ENCODE assay signal across 24 cellular contexts in the genomic region with DNA sequence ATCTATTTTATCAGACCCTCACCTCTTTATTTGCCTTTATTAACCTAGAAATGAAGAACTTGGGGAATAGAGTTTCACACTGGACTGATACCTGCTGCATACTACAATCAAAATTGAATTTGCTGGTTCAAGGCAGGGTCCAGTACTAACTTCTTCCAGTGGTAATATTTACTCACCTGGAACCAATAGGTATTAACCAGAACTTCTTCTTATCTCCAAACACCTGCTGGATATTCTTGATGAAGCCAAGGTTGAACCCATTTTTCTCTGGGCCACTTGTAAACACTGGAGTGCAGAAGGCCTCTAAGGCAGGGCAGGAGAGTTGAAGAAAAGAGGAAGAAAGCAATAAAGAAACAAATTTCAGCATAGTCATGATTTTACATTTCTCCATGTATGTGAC.
"Had no signal": no experiment of that assay in that cellular context is flagged by ENCODE, and none has a peak within 500 bp of the region (broad histone marks: within the 10 kb centered on the region; RNA-seq: fewer than 3 reads in every experiment).

No MANE protein-coding gene starts in this region.

- H3K27me3 ChIP-seq: neural progenitor cell, neutrophil, ovary, right atrium auricular region, tibial nerve, uterus had no signal

- H3K4me1 ChIP-seq: left ventricle myocardium inferior, neural progenitor cell, right atrium auricular region, right lobe of liver, tibial nerve, uterus had no signal

- H2AFZ ChIP-seq: neural progenitor cell had no signal

- ATAC-seq: natural killer cell; right lobe of liver; stimulated activated memory B cell treated with anti-CD40 and anti-IgM and Interleukin-4, amounts not matched to agents 10 μg/mL and 1 μg/mL and 100 μg/mL, for 72 hours; stimulated activated naive CD8-positive, alpha-beta T cell treated with anti-CD3 and anti-CD28 coated beads, Interleukin-15, amount 100 ng/mL, for 72 hours had no signal

- H3K27ac ChIP-seq: left ventricle myocardium inferior, neural progenitor cell, neutrophil, ovary, right atrium auricular region, right lobe of liver, tibial nerve, uterus had no signal

- DNase-seq: islet precursor cell; left ventricle myocardium inferior; mesendoderm; naive B cell; natural killer cell; nephron progenitor cell; occipital lobe; ovary; right lobe of liver; stimulated activated CD4-positive, alpha-beta T cell treated with anti-CD3 and anti-CD28 coated beads, Interleukin-1b, Interleukin-23, amount 100 ng/mL, for 48 hours; stimulated activated CD4-positive, alpha-beta T cell treated with anti-CD3 and anti-CD28 coated beads, Interleukin-2, amount 100 ng/mL, for 48 hours; stimulated activated CD4-positive, alpha-beta T cell treated with anti-CD3 and anti-CD28 coated beads, Interleukin-4, amount 100 ng/mL, for 4 hours; stimulated activated CD8-positive, alpha-beta memory T cell treated with anti-CD3 and anti-CD28 coated beads, Interleukin-4, amount 100 ng/mL, for 48 hours; stimulated activated naive CD4-positive, alpha-beta T cell treated with Interleukin-2 at 50 U/mL for 16 hours; stimulated activated naive CD8-positive, alpha-beta T cell treated with anti-CD3 and anti-CD28 coated beads, Interleukin-15, amount 100 ng/mL, for 72 hours; substantia nigra; uterus had no signal

- H3K4me3 ChIP-seq: left ventricle myocardium inferior, lung, neural progenitor cell, ovary, right atrium auricular region, right lobe of liver, smooth muscle cell, tibial nerve, uterus had no signal

- H3K9ac ChIP-seq: neural progenitor cell had no signal

- H3K4me2 ChIP-seq: neural progenitor cell, smooth muscle cell had no signal

- H3K9me3 ChIP-seq: left ventricle myocardium inferior, neutrophil, ovary, right atrium auricular region, right lobe of liver, tibial nerve, uterus had no signal

- H3K36me3 ChIP-seq: left ventricle myocardium inferior, neural progenitor cell, neutrophil, ovary, right atrium auricular region, right lobe of liver, tibial nerve, uterus had no signal
